1 cellular context compared by ENCODE assay signal in the genomic region with DNA sequence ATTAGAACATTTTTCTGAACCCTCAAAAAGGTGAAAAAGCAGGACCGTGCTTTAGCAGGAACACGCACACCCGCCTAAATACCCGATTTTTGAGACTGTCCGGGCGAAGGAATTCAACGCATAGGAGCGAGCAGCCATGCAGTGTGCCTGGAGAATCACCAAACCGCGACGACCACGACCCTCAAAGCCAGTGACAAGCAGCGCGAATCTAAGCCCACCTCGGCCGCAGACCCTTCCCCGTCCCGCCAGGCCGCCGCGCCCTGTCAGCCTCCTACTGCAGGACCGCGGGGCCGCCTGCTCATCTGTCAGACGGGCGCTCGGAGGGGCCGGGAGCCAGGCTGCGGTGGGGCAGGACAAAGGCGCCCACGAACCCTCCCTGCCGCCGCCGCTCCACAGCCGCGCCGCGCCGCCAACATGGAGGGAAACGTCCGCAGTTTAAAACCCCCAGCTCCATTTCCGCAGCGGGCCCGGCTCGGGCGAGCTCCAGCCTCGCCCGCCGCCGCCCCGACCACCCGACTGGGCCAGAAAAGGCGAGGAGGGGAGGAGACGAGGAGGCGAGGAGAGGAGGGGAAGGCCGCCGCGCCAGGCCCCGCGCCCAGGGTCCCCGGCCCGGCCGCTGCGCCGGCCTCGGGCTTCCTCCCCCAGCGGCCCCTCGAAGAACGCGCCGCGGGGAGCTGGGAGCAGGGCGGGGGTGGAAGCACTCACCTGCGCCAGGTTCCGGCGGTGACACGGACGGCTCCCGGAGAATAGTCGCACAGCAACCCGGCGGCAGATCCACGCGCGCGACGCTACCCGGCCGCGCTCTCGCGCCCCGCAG.
TF ChIP-seq lines count a peak whose summit lies in the region.

LBR (minus strand) TSS at position 790 of the 817 bp plus-strand sequence. CDS start 3,963 bp downstream, outside the sequence.

TF ChIP-seq in GM12878, 131 proteins besides CTCF, POLR2A, EP300 and RAD21 (continued from another document):
- TF ChIP-seq SKIL (IDR thresholded peaks at IDR 0.05; ENCODE audit: low read depth, poor library complexity, severe bottlenecking) = no peak
- TF ChIP-seq ZNF687 (IDR thresholded peaks at IDR 0.05) = 0 out of 2 replicates have a peak, but pooled peaks have one; percentile 10
- no peak for TF ChIP-seq KAT2A (conservative IDR thresholded peaks at IDR 0.05; ENCODE audit: control insufficient read depth, low read depth, low read length)
- no peak for TF ChIP-seq SREBF1 (IDR thresholded peaks at IDR 0.05; ENCODE audit: low read length)
- TF ChIP-seq SMC3 (IDR thresholded peaks at IDR 0.05; ENCODE audit: borderline replicate concordance, low read length) = no peak
- no peak for TF ChIP-seq IKZF2 (IDR thresholded peaks at IDR 0.05)
- TF ChIP-seq NKRF (conservative IDR thresholded peaks at IDR 0.05) = peak; percentile 76
- no peak for TF ChIP-seq NR2C1 (IDR thresholded peaks at IDR 0.05)
- TF ChIP-seq GATAD2B (conservative IDR thresholded peaks at IDR 0.05; ENCODE audit: low read depth) = peak; percentile 93
- TF ChIP-seq NFYA (IDR thresholded peaks at IDR 0.05; ENCODE audit: borderline replicate concordance, low read depth, low read length) = no peak
- TF ChIP-seq HDAC2 (IDR thresholded peaks at IDR 0.05) = no peak
- 0 out of 2 replicates have a peak, but pooled peaks have one; percentile 14 for TF ChIP-seq RCOR1 (conservative IDR thresholded peaks at IDR 0.05; ENCODE audit: low read depth, low read length)
- TF ChIP-seq MEF2B (IDR thresholded peaks at IDR 0.05; ENCODE audit: partially characterized antibody, poor library complexity, severe bottlenecking) = no peak
- no peak for TF ChIP-seq REST (IDR thresholded peaks at IDR 0.05; ENCODE audit: low read depth, low read length)
- no peak for TF ChIP-seq SMAD1 (IDR thresholded peaks at IDR 0.05; ENCODE audit: low read depth, partially characterized antibody)
- TF ChIP-seq ZSCAN29 (IDR thresholded peaks at IDR 0.05) = peak; percentile 75
- TF ChIP-seq, protein P1, sequence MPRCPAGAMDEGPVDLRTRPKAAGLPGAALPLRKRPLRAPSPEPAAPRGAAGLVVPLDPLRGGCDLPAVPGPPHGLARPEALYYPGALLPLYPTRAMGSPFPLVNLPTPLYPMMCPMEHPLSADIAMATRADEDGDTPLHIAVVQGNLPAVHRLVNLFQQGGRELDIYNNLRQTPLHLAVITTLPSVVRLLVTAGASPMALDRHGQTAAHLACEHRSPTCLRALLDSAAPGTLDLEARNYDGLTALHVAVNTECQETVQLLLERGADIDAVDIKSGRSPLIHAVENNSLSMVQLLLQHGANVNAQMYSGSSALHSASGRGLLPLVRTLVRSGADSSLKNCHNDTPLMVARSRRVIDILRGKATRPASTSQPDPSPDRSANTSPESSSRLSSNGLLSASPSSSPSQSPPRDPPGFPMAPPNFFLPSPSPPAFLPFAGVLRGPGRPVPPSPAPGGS (IDR thresholded peaks at IDR 0.05; ENCODE audit: borderline replicate concordance, insufficient read depth, low read depth, low read length, poor library complexity, severe bottlenecking) = peak; percentile 12
- TF ChIP-seq STAT3 (IDR thresholded peaks at IDR 0.05; ENCODE audit: low read depth, low read length) = no peak
- no peak for TF ChIP-seq MTA3 (IDR thresholded peaks at IDR 0.05; ENCODE audit: borderline replicate concordance, low read length)
- peak; percentile 22; the same call in 1 of the 2 replicates for TF ChIP-seq YY1 (IDR thresholded peaks at IDR 0.05; ENCODE audit: low read depth, low read length)
- TF ChIP-seq LARP7 (IDR thresholded peaks at IDR 0.05) = peak; percentile 51; the same call in 1 of the 2 replicates
- no peak for TF ChIP-seq RELB (IDR thresholded peaks at IDR 0.05; ENCODE audit: low read depth)
- no peak for TF ChIP-seq SIX5 (IDR thresholded peaks at IDR 0.05; ENCODE audit: low read depth, low read length, severe bottlenecking)
- TF ChIP-seq JUNB (IDR thresholded peaks at IDR 0.05) = no peak
- peak; percentile 41 for TF ChIP-seq NR2F1 (conservative IDR thresholded peaks at IDR 0.05)
- TF ChIP-seq EGR1 (IDR thresholded peaks at IDR 0.05; ENCODE audit: borderline replicate concordance in 1 of 2, low read depth in 2 of 2, low read length in 2 of 2) = peak in 1 of 2 experiments; percentile 62; a peak in 1 of 3 replicates
- peak in 1 of 2 experiments; percentile 40; a peak in 2 of 4 replicates for TF ChIP-seq BHLHE40 (IDR thresholded peaks at IDR 0.05; ENCODE audit: borderline replicate concordance in 1 of 2, low read depth in 2 of 2, low read length in 1 of 2)
- no peak for TF ChIP-seq ATF2 (IDR thresholded peaks at IDR 0.05; ENCODE audit: low read length)
- no peak for TF ChIP-seq ZZZ3 (IDR thresholded peaks at IDR 0.05; ENCODE audit: control insufficient read depth, insufficient read length, low read depth)
- no peak for TF ChIP-seq HDAC6 (IDR thresholded peaks at IDR 0.05; ENCODE audit: unreplicated experiment)
- no peak for TF ChIP-seq KDM1A (IDR thresholded peaks at IDR 0.05; ENCODE audit: borderline replicate concordance)
- TF ChIP-seq TCF7 (IDR thresholded peaks at IDR 0.05; ENCODE audit: borderline replicate concordance) = no peak
- TF ChIP-seq IKZF1 (conservative IDR thresholded peaks at IDR 0.05) = peak; percentile 71
- TF ChIP-seq SMAD5 (IDR thresholded peaks at IDR 0.05; ENCODE audit: low read depth) = 0 out of 2 replicates have a peak, but pooled peaks have one; percentile 14
- TF ChIP-seq, protein P2, sequence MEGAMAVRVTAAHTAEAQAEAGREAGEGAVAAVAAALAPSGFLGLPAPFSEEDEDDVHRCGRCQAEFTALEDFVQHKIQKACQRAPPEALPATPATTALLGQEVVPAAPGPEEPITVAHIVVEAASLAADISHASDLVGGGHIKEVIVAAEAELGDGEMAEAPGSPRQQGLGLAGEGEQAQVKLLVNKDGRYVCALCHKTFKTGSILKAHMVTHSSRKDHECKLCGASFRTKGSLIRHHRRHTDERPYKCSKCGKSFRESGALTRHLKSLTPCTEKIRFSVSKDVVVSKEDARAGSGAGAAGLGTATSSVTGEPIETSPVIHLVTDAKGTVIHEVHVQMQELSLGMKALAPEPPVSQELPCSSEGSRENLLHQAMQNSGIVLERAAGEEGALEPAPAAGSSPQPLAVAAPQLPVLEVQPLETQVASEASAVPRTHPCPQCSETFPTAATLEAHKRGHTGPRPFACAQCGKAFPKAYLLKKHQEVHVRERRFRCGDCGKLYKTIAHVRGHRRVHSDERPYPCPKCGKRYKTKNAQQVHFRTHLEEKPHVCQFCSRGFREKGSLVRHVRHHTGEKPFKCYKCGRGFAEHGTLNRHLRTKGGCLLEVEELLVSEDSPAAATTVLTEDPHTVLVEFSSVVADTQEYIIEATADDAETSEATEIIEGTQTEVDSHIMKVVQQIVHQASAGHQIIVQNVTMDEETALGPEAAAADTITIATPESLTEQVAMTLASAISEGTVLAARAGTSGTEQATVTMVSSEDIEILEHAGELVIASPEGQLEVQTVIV (IDR thresholded peaks at IDR 0.05; ENCODE audit: borderline replicate concordance, partially characterized antibody) = no peak
